Comparison of ENCODE assay signal across 15 cellular contexts in the genomic region with DNA sequence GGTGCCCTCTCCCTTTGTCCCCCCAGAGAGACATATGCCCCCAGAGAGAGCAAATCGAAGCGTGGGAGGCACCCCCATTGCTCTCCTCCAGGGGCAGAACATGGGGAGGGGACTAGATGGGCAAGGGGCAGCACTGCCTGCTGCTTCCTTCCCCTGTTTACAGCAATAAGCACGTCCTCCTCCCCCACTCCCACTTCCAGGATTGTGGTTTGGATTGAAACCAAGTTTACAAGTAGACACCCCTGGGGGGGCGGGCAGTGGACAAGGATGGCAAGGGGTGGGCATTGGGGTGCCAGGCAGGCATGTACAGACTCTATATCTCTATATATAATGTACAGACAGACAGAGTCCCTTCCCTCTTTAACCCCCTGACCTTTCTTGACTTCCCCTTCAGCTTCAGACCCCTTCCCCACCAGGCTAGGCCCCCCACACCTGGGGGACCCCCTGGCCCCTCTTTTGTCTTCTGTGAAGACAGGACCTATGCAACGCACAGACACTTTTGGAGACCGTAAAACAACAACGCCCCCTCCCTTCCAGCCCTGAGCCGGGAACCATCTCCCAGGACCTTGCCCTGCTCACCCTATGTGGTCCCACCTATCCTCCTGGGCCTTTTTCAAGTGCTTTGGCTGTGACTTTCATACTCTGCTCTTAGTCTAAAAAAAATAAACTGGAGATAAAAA. TPM values are rescaled to one million over a fixed set of nuclear protein-coding genes. Genes with fewer than 3 reads are reported as not detected.
DNase-seq lines count a peak whose midpoint lies in the region; ATAC-seq and TF ChIP-seq lines count a peak whose summit lies in the region.
"Had no signal": no experiment of that assay in that cellular context is flagged by ENCODE, and none has a peak within 500 bp of the region (broad histone marks: within the 10 kb centered on the region; RNA-seq: fewer than 3 reads in every experiment).

No MANE protein-coding gene starts in this region.

- H4K20me1 ChIP-seq in DND-41 (ENCODE audit: insufficient read depth, low read length) = peaks cover 16% of the 10 kb centered on the region

- intact Hi-C loops in activated T-helper 1 cell treated with anti-CD3 and anti-CD28 coated beads, Interleukin-12 subunit alpha, Interleukin-12 subunit beta, Interleukin-2, Interleukin-4 antibody, amounts not matched to agents 30 ng/mL and 10 ng/mL and 1 ng/mL, durations not matched to agents 14 hours and 24 hours and 36 hours (cut with micrococcal nuclease) = loop anchor here (1.0 to 10.0 kb wide), 4 partner anchors 81 to 762 kb away; a partner anchor contains a TSS

- H3K27ac ChIP-seq in DND-41 (ENCODE audit: low read length) = no peak overlapping the region

- peak; percentile 28 for TF ChIP-seq CTCF in DND-41 (IDR thresholded peaks at IDR 0.05; ENCODE audit: borderline replicate concordance, extremely low read depth, low read length, poor library complexity, severe bottlenecking)
- TF ChIP-seq CTCF in progenitor cell of endocrine pancreas (IDR thresholded peaks at IDR 0.05; ENCODE audit: unreplicated experiment) = no peak

- H3K4me2 ChIP-seq in DND-41 (ENCODE audit: insufficient read depth, low read length) = peak overlapping the region; percentile 84; the same call in 1 of the 2 replicates

- H3K4me1 ChIP-seq in DND-41 (ENCODE audit: insufficient read depth, low read length) = peaks cover 33% of the 10 kb centered on the region

- H3K4me1 Mint-ChIP-seq in activated T-helper 1 cell treated with anti-CD3 and anti-CD28 coated beads, Interleukin-12 subunit alpha, Interleukin-12 subunit beta, Interleukin-2, Interleukin-4 antibody, amounts not matched to agents 30 ng/mL and 10 ng/mL and 1 ng/mL, durations not matched to agents 14 hours and 24 hours and 36 hours (ENCODE audit: low read depth) = peaks cover 31% of the 10 kb centered on the region
- peaks cover 18% of the 10 kb centered on the region for H3K4me1 Mint-ChIP-seq in progenitor cell of endocrine pancreas (ENCODE audit: low read depth)
- peaks cover 40% of the 10 kb centered on the region for H3K4me1 Mint-ChIP-seq in activated CD4-positive, alpha-beta memory T cell treated with anti-CD3 and anti-CD28 coated beads, Interleukin-2, amount 10 ng/mL, durations not matched to agents 7 days and 5 days

- H3K27me3 Mint-ChIP-seq in activated T-helper 1 cell treated with anti-CD3 and anti-CD28 coated beads, Interleukin-12 subunit alpha, Interleukin-12 subunit beta, Interleukin-2, Interleukin-4 antibody, amounts not matched to agents 30 ng/mL and 10 ng/mL and 1 ng/mL, durations not matched to agents 14 hours and 24 hours and 36 hours (ENCODE audit: insufficient read depth) = peaks cover 17% of the 10 kb centered on the region
- peaks cover 36% of the 10 kb centered on the region for H3K27me3 Mint-ChIP-seq in progenitor cell of endocrine pancreas
- H3K27me3 Mint-ChIP-seq in activated CD4-positive, alpha-beta memory T cell treated with anti-CD3 and anti-CD28 coated beads, Interleukin-2, amount 10 ng/mL, durations not matched to agents 7 days and 5 days = peaks cover 23% of the 10 kb centered on the region

- DNase-seq in DND-41 (no peak), HuH-7 (ENCODE audit: low spot score) (peak; percentile 60), progenitor cell of endocrine pancreas (ENCODE audit: low spot score, unreplicated experiment) (no peak)
- DNase-seq in activated T-helper 1 cell treated with anti-CD3 and anti-CD28 coated beads, Interleukin-12 subunit alpha, Interleukin-12 subunit beta, Interleukin-2, Interleukin-4 antibody, amounts not matched to agents 30 ng/mL and 10 ng/mL and 1 ng/mL, durations not matched to agents 14 hours and 24 hours and 36 hours (ENCODE audit: low spot score) = no peak
- no peak for DNase-seq in activated CD4-positive, alpha-beta memory T cell treated with anti-CD3 and anti-CD28 coated beads, Interleukin-2, amount 10 ng/mL, durations not matched to agents 7 days and 5 days
- DNase-seq in effector CD8-positive, alpha-beta T cell (lab: John Stamatoyannopoulos, UW) = no peak
- DNase-seq: activated CD8-positive, alpha-beta T cell treated with anti-CD3 and anti-CD28 coated beads, Interleukin-2, amount 10 ng/mL, durations not matched to agents 7 days and 5 days; CD8-positive, alpha-beta T cell; erythroblast; glutamatergic neuron; SK-N-SH; stimulated activated CD4-positive, alpha-beta T cell treated with anti-CD3 and anti-CD28 coated beads, Interleukin-1b, Interleukin-23, amount 100 ng/mL, for 48 hours had no signal

- H3K36me3 ChIP-seq in DND-41 (ENCODE audit: insufficient read depth, low read length) = peaks cover 2% of the 10 kb centered on the region; the same call in 1 of the 2 replicates
- H3K36me3 ChIP-seq: right atrium auricular region had no signal

- no peaks in the 10 kb centered on the region for H3K36me3 Mint-ChIP-seq in activated T-helper 1 cell treated with anti-CD3 and anti-CD28 coated beads, Interleukin-12 subunit alpha, Interleukin-12 subunit beta, Interleukin-2, Interleukin-4 antibody, amounts not matched to agents 30 ng/mL and 10 ng/mL and 1 ng/mL, durations not matched to agents 14 hours and 24 hours and 36 hours (ENCODE audit: low read depth)
- H3K36me3 Mint-ChIP-seq in progenitor cell of endocrine pancreas (ENCODE audit: insufficient read depth) = peaks cover 1% of the 10 kb centered on the region
- no peaks in the 10 kb centered on the region for H3K36me3 Mint-ChIP-seq in activated CD4-positive, alpha-beta memory T cell treated with anti-CD3 and anti-CD28 coated beads, Interleukin-2, amount 10 ng/mL, durations not matched to agents 7 days and 5 days (ENCODE audit: low read depth)

- POLR2A ChIA-PET in activated CD4-positive, alpha-beta memory T cell treated with anti-CD3 and anti-CD28 coated beads, Interleukin-2, amount 10 ng/mL, durations not matched to agents 7 days and 5 days (lab: Charles Lee) = interaction anchor here (2.6 kb wide), 1 partner anchor 86 kb away, joined by 18 read pairs; a partner anchor contains a TSS

- no peak overlapping the region for H2AFZ ChIP-seq in DND-41 (ENCODE audit: low read depth, low read length)

- ATAC-seq in DND-41 (ENCODE audit: insufficient read depth, low read depth) (no peak), GM21619 (IDR thresholded peaks at IDR 0.05; ENCODE audit: unreplicated experiment) (no peak)
- ATAC-seq: activated CD8-positive, alpha-beta T cell treated with anti-CD3 and anti-CD28 coated beads, Interleukin-2, amount 10 ng/mL, durations not matched to agents 7 days and 5 days; CD8-positive, alpha-beta T cell had no signal

- CTCF ChIA-PET in activated CD4-positive, alpha-beta memory T cell treated with anti-CD3 and anti-CD28 coated beads, Interleukin-2, amount 10 ng/mL, durations not matched to agents 7 days and 5 days (lab: Charles Lee) = interaction anchor here (0.9 to 3.9 kb wide), 7 partner anchors 8 to 527 kb away, joined by 3 to 121 read pairs (median 32); a partner anchor contains a TSS

- H3K9me3 Mint-ChIP-seq in activated T-helper 1 cell treated with anti-CD3 and anti-CD28 coated beads, Interleukin-12 subunit alpha, Interleukin-12 subunit beta, Interleukin-2, Interleukin-4 antibody, amounts not matched to agents 30 ng/mL and 10 ng/mL and 1 ng/mL, durations not matched to agents 14 hours and 24 hours and 36 hours = no peaks in the 10 kb centered on the region
- no peaks in the 10 kb centered on the region for H3K9me3 Mint-ChIP-seq in progenitor cell of endocrine pancreas (ENCODE audit: low read depth)
- H3K9me3 Mint-ChIP-seq in activated CD4-positive, alpha-beta memory T cell treated with anti-CD3 and anti-CD28 coated beads, Interleukin-2, amount 10 ng/mL, durations not matched to agents 7 days and 5 days = no peaks in the 10 kb centered on the region
- H3K9me3 Mint-ChIP-seq: CD8-positive, alpha-beta T cell; dendritic cell treated with granulocyte-macrophage colony-stimulating factor and Interleukin-4, amounts not matched to agents 40 ng/mL and 50 ng/mL, for 4 days had no signal

- no peak overlapping the region for H3K27ac Mint-ChIP-seq in activated T-helper 1 cell treated with anti-CD3 and anti-CD28 coated beads, Interleukin-12 subunit alpha, Interleukin-12 subunit beta, Interleukin-2, Interleukin-4 antibody, amounts not matched to agents 30 ng/mL and 10 ng/mL and 1 ng/mL, durations not matched to agents 14 hours and 24 hours and 36 hours
- H3K27ac Mint-ChIP-seq in progenitor cell of endocrine pancreas = no peak overlapping the region
- H3K27ac Mint-ChIP-seq in activated CD4-positive, alpha-beta memory T cell treated with anti-CD3 and anti-CD28 coated beads, Interleukin-2, amount 10 ng/mL, durations not matched to agents 7 days and 5 days = no peak overlapping the region
- H3K27ac Mint-ChIP-seq: dendritic cell treated with granulocyte-macrophage colony-stimulating factor and Interleukin-4, amounts not matched to agents 40 ng/mL and 50 ng/mL, for 4 days had no signal

- peak overlapping the region; percentile 57 for H3K4me3 Mint-ChIP-seq in activated T-helper 1 cell treated with anti-CD3 and anti-CD28 coated beads, Interleukin-12 subunit alpha, Interleukin-12 subunit beta, Interleukin-2, Interleukin-4 antibody, amounts not matched to agents 30 ng/mL and 10 ng/mL and 1 ng/mL, durations not matched to agents 14 hours and 24 hours and 36 hours
- H3K4me3 Mint-ChIP-seq in progenitor cell of endocrine pancreas (ENCODE audit: low read depth) = peak overlapping the region; percentile 44
- no peak overlapping the region for H3K4me3 Mint-ChIP-seq in activated CD4-positive, alpha-beta memory T cell treated with anti-CD3 and anti-CD28 coated beads, Interleukin-2, amount 10 ng/mL, durations not matched to agents 7 days and 5 days

- H3K9ac ChIP-seq in DND-41 (ENCODE audit: low read depth, low read length) = peak overlapping the region; percentile 59; the same call in 1 of the 2 replicates
- H3K9ac ChIP-seq: SK-N-SH had no signal

- no peaks in the 10 kb centered on the region for H3K79me2 ChIP-seq in DND-41 (ENCODE audit: insufficient read depth, low read length)

- H3K27me3 ChIP-seq in DND-41 (ENCODE audit: insufficient read depth, low read length, poor library complexity) = peaks cover 17% of the 10 kb centered on the region

- H3K9me3 ChIP-seq in DND-41 (ENCODE audit: insufficient read depth, low read length, severe bottlenecking) = no peaks in the 10 kb centered on the region
- H3K9me3 ChIP-seq: right atrium auricular region, SK-N-SH had no signal

- H3K4me3 ChIP-seq in DND-41 (ENCODE audit: low read depth in 1 of 2, low read length in 2 of 2) = no peak overlapping the region
- H3K4me3 ChIP-seq: right atrium auricular region had no signal

RNA-seq across cellular contexts. Expression of a gene that starts 8.4 kb away (rescaled TPM):
- total RNA-seq in activated T-helper 1 cell treated with anti-CD3 and anti-CD28 coated beads, Interleukin-12 subunit alpha, Interleukin-12 subunit beta, Interleukin-2, Interleukin-4 antibody, amounts not matched to agents 30 ng/mL and 10 ng/mL and 1 ng/mL, durations not matched to agents 14 hours and 24 hours and 36 hours = 2.8 and 3.0 TPM in 2 replicates
- 9.0 and 10.5 TPM in 2 replicates for total RNA-seq in progenitor cell of endocrine pancreas
- 1 to 10 TPM; 3.9 to 4.9 TPM for total RNA-seq in activated CD4-positive, alpha-beta memory T cell treated with anti-CD3 and anti-CD28 coated beads, Interleukin-2, amount 10 ng/mL, durations not matched to agents 7 days and 5 days

RNA-seq across cellular contexts. Expression of a gene that starts 23.5 kb away (rescaled TPM):
- 5.7 and 6.8 TPM in 2 replicates for total RNA-seq in activated T-helper 1 cell treated with anti-CD3 and anti-CD28 coated beads, Interleukin-12 subunit alpha, Interleukin-12 subunit beta, Interleukin-2, Interleukin-4 antibody, amounts not matched to agents 30 ng/mL and 10 ng/mL and 1 ng/mL, durations not matched to agents 14 hours and 24 hours and 36 hours
- 45.5 and 46.8 TPM in 2 replicates for total RNA-seq in progenitor cell of endocrine pancreas
- total RNA-seq in activated CD4-positive, alpha-beta memory T cell treated with anti-CD3 and anti-CD28 coated beads, Interleukin-2, amount 10 ng/mL, durations not matched to agents 7 days and 5 days = 1 to 10 TPM; 6.6 to 8.5 TPM

RNA-seq across cellular contexts. Expression of a gene that starts 35.9 kb away (rescaled TPM):
- 82.9 and 86.8 TPM in 2 replicates for total RNA-seq in activated T-helper 1 cell treated with anti-CD3 and anti-CD28 coated beads, Interleukin-12 subunit alpha, Interleukin-12 subunit beta, Interleukin-2, Interleukin-4 antibody, amounts not matched to agents 30 ng/mL and 10 ng/mL and 1 ng/mL, durations not matched to agents 14 hours and 24 hours and 36 hours
- total RNA-seq in progenitor cell of endocrine pancreas = 20.9 and 22.1 TPM in 2 replicates
- 10 to 100 TPM; 73.9 to 76.4 TPM for total RNA-seq in activated CD4-positive, alpha-beta memory T cell treated with anti-CD3 and anti-CD28 coated beads, Interleukin-2, amount 10 ng/mL, durations not matched to agents 7 days and 5 days

RNA-seq across cellular contexts. Expression of a gene that starts 40.7 kb away (rescaled TPM):
- not detected in 2 replicates for total RNA-seq in activated T-helper 1 cell treated with anti-CD3 and anti-CD28 coated beads, Interleukin-12 subunit alpha, Interleukin-12 subunit beta, Interleukin-2, Interleukin-4 antibody, amounts not matched to agents 30 ng/mL and 10 ng/mL and 1 ng/mL, durations not matched to agents 14 hours and 24 hours and 36 hours
- total RNA-seq in progenitor cell of endocrine pancreas = 22.1 and 22.2 TPM in 2 replicates
- not detected for total RNA-seq in activated CD4-positive, alpha-beta memory T cell treated with anti-CD3 and anti-CD28 coated beads, Interleukin-2, amount 10 ng/mL, durations not matched to agents 7 days and 5 days
- total RNA-seq: activated CD8-positive, alpha-beta T cell treated with anti-CD3 and anti-CD28 coated beads, Interleukin-2, amount 10 ng/mL, durations not matched to agents 7 days and 5 days had no signal

RNA-seq across cellular contexts. Expression of a gene that starts 48.7 kb away (rescaled TPM):
- total RNA-seq in activated T-helper 1 cell treated with anti-CD3 and anti-CD28 coated beads, Interleukin-12 subunit alpha, Interleukin-12 subunit beta, Interleukin-2, Interleukin-4 antibody, amounts not matched to agents 30 ng/mL and 10 ng/mL and 1 ng/mL, durations not matched to agents 14 hours and 24 hours and 36 hours = 45.7 and 47.7 TPM in 2 replicates
- 33.3 and 35.5 TPM in 2 replicates for total RNA-seq in progenitor cell of endocrine pancreas
- total RNA-seq in activated CD4-positive, alpha-beta memory T cell treated with anti-CD3 and anti-CD28 coated beads, Interleukin-2, amount 10 ng/mL, durations not matched to agents 7 days and 5 days = 10 to 100 TPM; 50.4 to 52.6 TPM
